Comparison of ENCODE assay signal across 1 cellular context in the genomic region with DNA sequence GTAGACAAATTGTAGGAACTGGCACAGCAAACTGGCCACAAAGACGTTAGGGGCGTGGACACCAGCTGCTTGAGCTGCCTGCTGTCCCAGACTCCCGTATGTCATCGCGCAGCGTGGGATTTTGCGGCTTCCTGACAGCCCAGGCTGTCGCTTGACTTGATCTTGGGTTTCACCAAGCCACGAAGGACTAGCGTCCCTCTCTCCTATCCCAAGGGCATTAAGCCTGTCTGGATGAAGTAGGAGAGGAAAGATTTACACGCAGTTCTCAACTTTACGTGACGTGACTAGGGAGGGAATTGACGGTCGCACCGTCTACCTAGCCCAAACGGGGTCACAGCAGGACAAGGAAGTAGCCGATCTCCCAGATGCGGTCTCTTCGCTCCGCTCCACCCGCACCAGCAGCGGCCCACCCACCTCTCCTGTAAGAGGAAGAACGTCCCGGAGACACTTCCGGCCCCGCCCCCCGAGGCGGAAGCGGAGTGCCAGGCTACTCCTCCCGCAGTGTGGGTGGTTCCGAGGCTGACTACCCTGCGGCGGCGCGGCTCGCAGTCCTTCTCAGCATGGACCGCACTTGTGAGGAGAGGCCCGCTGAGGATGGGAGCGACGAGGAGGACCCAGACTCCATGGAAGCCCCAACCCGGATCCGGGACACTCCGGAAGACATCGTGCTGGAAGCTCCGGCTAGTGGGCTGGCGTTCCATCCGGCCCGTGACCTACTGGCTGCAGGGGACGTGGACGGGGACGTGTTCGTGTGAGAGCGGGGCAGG.
TF ChIP-seq lines count a peak whose summit lies in the region.

A gene with protein sequence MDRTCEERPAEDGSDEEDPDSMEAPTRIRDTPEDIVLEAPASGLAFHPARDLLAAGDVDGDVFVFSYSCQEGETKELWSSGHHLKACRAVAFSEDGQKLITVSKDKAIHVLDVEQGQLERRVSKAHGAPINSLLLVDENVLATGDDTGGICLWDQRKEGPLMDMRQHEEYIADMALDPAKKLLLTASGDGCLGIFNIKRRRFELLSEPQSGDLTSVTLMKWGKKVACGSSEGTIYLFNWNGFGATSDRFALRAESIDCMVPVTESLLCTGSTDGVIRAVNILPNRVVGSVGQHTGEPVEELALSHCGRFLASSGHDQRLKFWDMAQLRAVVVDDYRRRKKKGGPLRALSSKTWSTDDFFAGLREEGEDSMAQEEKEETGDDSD (plus strand): TSS at position 552 of the 767 bp plus-strand sequence. CDS start 9 bp downstream, at position 561.

TF ChIP-seq in A549, 52 proteins besides CTCF, POLR2A, EP300 and RAD21 (continued from another document):
- TF ChIP-seq, protein P1, sequence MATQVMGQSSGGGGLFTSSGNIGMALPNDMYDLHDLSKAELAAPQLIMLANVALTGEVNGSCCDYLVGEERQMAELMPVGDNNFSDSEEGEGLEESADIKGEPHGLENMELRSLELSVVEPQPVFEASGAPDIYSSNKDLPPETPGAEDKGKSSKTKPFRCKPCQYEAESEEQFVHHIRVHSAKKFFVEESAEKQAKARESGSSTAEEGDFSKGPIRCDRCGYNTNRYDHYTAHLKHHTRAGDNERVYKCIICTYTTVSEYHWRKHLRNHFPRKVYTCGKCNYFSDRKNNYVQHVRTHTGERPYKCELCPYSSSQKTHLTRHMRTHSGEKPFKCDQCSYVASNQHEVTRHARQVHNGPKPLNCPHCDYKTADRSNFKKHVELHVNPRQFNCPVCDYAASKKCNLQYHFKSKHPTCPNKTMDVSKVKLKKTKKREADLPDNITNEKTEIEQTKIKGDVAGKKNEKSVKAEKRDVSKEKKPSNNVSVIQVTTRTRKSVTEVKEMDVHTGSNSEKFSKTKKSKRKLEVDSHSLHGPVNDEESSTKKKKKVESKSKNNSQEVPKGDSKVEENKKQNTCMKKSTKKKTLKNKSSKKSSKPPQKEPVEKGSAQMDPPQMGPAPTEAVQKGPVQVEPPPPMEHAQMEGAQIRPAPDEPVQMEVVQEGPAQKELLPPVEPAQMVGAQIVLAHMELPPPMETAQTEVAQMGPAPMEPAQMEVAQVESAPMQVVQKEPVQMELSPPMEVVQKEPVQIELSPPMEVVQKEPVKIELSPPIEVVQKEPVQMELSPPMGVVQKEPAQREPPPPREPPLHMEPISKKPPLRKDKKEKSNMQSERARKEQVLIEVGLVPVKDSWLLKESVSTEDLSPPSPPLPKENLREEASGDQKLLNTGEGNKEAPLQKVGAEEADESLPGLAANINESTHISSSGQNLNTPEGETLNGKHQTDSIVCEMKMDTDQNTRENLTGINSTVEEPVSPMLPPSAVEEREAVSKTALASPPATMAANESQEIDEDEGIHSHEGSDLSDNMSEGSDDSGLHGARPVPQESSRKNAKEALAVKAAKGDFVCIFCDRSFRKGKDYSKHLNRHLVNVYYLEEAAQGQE (IDR thresholded peaks at IDR 0.05), result no peak
- TF ChIP-seq, protein P2, sequence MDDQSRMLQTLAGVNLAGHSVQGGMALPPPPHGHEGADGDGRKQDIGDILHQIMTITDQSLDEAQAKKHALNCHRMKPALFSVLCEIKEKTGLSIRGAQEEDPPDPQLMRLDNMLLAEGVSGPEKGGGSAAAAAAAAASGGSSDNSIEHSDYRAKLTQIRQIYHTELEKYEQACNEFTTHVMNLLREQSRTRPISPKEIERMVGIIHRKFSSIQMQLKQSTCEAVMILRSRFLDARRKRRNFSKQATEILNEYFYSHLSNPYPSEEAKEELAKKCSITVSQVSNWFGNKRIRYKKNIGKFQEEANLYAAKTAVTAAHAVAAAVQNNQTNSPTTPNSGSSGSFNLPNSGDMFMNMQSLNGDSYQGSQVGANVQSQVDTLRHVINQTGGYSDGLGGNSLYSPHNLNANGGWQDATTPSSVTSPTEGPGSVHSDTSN (IDR thresholded peaks at IDR 0.05), result no peak
- TF ChIP-seq RNF2 (IDR thresholded peaks at IDR 0.05; ENCODE audit: borderline replicate concordance, low read depth) (no peak), FOSL2 (IDR thresholded peaks at IDR 0.05) (no peak), FOSL2 (CRISPR knock-in tag; IDR thresholded peaks at IDR 0.05) (no peak), MAZ (IDR thresholded peaks at IDR 0.05; ENCODE audit: borderline replicate concordance, low read depth, low read length) (no peak), EHF (CRISPR knock-in tag; IDR thresholded peaks at IDR 0.05) (no peak), POLR2AphosphoS2 (conservative IDR thresholded peaks at IDR 0.05; ENCODE audit: low read length) (no peak), NR3C1 (IDR thresholded peaks at IDR 0.05) (no peak), MAFK (IDR thresholded peaks at IDR 0.05; ENCODE audit: partially characterized antibody) (no peak), CBX8 (IDR thresholded peaks at IDR 0.05) (no peak), CHD4 (IDR thresholded peaks at IDR 0.05; ENCODE audit: borderline replicate concordance) (no peak), KDM1A (IDR thresholded peaks at IDR 0.05; ENCODE audit: low read depth) (no peak), ZC3H11A (IDR thresholded peaks at IDR 0.05) (no peak), FOSB (CRISPR knock-in tag; IDR thresholded peaks at IDR 0.05) (no peak), JUN (IDR thresholded peaks at IDR 0.05) (peak; percentile 69 to 92; a peak in 3 of 5 replicates)
- TF ChIP-seq, protein P3, sequence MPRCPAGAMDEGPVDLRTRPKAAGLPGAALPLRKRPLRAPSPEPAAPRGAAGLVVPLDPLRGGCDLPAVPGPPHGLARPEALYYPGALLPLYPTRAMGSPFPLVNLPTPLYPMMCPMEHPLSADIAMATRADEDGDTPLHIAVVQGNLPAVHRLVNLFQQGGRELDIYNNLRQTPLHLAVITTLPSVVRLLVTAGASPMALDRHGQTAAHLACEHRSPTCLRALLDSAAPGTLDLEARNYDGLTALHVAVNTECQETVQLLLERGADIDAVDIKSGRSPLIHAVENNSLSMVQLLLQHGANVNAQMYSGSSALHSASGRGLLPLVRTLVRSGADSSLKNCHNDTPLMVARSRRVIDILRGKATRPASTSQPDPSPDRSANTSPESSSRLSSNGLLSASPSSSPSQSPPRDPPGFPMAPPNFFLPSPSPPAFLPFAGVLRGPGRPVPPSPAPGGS (IDR thresholded peaks at IDR 0.05), result peak; percentile 83
- TF ChIP-seq, protein P4, sequence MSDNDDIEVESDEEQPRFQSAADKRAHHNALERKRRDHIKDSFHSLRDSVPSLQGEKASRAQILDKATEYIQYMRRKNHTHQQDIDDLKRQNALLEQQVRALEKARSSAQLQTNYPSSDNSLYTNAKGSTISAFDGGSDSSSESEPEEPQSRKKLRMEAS (IDR thresholded peaks at IDR 0.05), result peak; percentile 84
